ENCODE assay signal across 24 cellular contexts in genomic region chr1:6538958-6539357, GRCh38. TPM values are rescaled to one million over a fixed set of nuclear protein-coding genes. Genes with fewer than 3 reads are reported as not detected.
DNase-seq lines count a peak whose midpoint lies in the region; ATAC-seq and TF ChIP-seq lines count a peak whose summit lies in the region.
"Had no signal": no experiment of that assay in that cellular context is flagged by ENCODE, and none has a peak within 500 bp of the region (broad histone marks: within the 10 kb centered on the region; RNA-seq: fewer than 3 reads in every experiment).

No MANE protein-coding gene starts in this region.

- in situ Hi-C loops in GM23248 (cut with MboI) = no loop called here

- intact Hi-C loops in aorta (cut with DNase I) = no loop called here

- peaks cover 20% of the 10 kb centered on the region for H3K79me2 ChIP-seq in GM23248 (ENCODE audit: insufficient read depth)

- POLR2A ChIA-PET in AG04449 (lab: Yijun Ruan, JAX) = no interaction called here

- peak; percentile 67 for DNase-seq in AG04449 (ENCODE audit: low read depth, low spot score)
- DNase-seq in GM23248 = peak; percentile 57
- DNase-seq in astrocyte of the hippocampus (ENCODE audit: low read depth, low spot score) = peak; percentile 73
- DNase-seq in memory B cell (ENCODE audit: low spot score in 2 of 2) = no peak
- DNase-seq in OCI-M1 (lab: John Stamatoyannopoulos, UW) = no peak
- DNase-seq in activated effector memory CD4-positive, alpha-beta T cell treated with Interleukin-2 at 50 U/mL for 16 hours = no peak
- DNase-seq in aorta = no peak
- DNase-seq: activated CD4-positive, alpha-beta T cell treated with anti-CD3 and anti-CD28 coated beads for 1 hour; CD4-positive, alpha-beta memory T cell; DMS153; dorsolateral prefrontal cortex; naive B cell; NCI-H1417 treated with DMSO at 0.1 percent for 48 hours; NCI-H524 treated with DMSO at 0.1 percent for 48 hours; right lobe of liver; uterus had no signal

- H3K4me1 ChIP-seq in GM23248 (ENCODE audit: insufficient read depth) (peaks cover 5% of the 10 kb centered on the region), aorta (ENCODE audit: control insufficient read depth in 1 of 2, insufficient read depth in 2 of 2, low read length in 2 of 2) (no peaks in the 10 kb centered on the region)
- H3K4me1 ChIP-seq: gastroesophageal sphincter, parathyroid adenoma, uterus had no signal

- peaks cover 8% of the 10 kb centered on the region for H3K36me3 Mint-ChIP-seq in memory B cell

- no peaks in the 10 kb centered on the region for H4K20me1 ChIP-seq in GM23248 (ENCODE audit: insufficient read depth)

- peak overlapping the region; percentile 46 for H3K27ac ChIP-seq in GM23248
- H3K27ac ChIP-seq in aorta (ENCODE audit: low read depth in 1 of 2, low read length in 2 of 2) = no peak overlapping the region
- H3K27ac ChIP-seq: gastroesophageal sphincter, HL-60, parathyroid adenoma, right lobe of liver, uterus had no signal

- WGBS in GM23248 (ENCODE audit: low coverage in 1 of 2, low lambda C conversion rate in 2 of 2, missing lambda C conversion rate in 2 of 2), 2 experiments = 36 to 40% methylated on average over 3 of the region's 3 CpGs
- WGBS in aorta, 2 donors = 11 to 17% methylated on average over 3 of the region's 3 CpGs

- H3K4me2 ChIP-seq in GM23248 (ENCODE audit: unreplicated experiment) = peak overlapping the region; percentile 30

- peaks cover 5% of the 10 kb centered on the region for H3K4me1 Mint-ChIP-seq in memory B cell

- H3K27me3 ChIP-seq in GM23248 (replicated peaks; ENCODE audit: insufficient read depth) = no peaks in the 10 kb centered on the region
- no peaks in the 10 kb centered on the region for H3K27me3 ChIP-seq in aorta (ENCODE audit: control insufficient read depth in 1 of 2, insufficient read depth in 2 of 2, low read length in 1 of 2)
- H3K27me3 ChIP-seq: dorsolateral prefrontal cortex, gastroesophageal sphincter, right lobe of liver, uterus had no signal

- H3K4me3 ChIP-seq in AG04449 (ENCODE audit: low read depth, low read length) (no peak overlapping the region), GM23248 (no peak overlapping the region), aorta (ENCODE audit: low read length in 2 of 2) (no peak overlapping the region)
- H3K4me3 ChIP-seq: dorsolateral prefrontal cortex, gastroesophageal sphincter, HAP-1, right lobe of liver, uterus had no signal

- no peaks in the 10 kb centered on the region for H3K9me3 ChIP-seq in GM23248 (ENCODE audit: low read depth)
- H3K9me3 ChIP-seq in aorta (ENCODE audit: control insufficient read depth, low read length) = no peaks in the 10 kb centered on the region
- H3K9me3 ChIP-seq: gastroesophageal sphincter, HAP-1, right lobe of liver, uterus had no signal

- H2AFZ ChIP-seq in GM23248 = no peak overlapping the region
- H2AFZ ChIP-seq: parathyroid adenoma had no signal

- ATAC-seq in memory B cell (ENCODE audit: low read depth) = no peak
- no peak for ATAC-seq in aorta (ENCODE audit: low FRiP score)
- no peak for ATAC-seq in GM21367 (IDR thresholded peaks at IDR 0.05; ENCODE audit: unreplicated experiment)
- ATAC-seq: gastroesophageal sphincter, right lobe of liver had no signal

- no peaks in the 10 kb centered on the region for H3K9me3 Mint-ChIP-seq in memory B cell
- H3K9me3 Mint-ChIP-seq: activated T-helper 2 cell treated with anti-CD3 and anti-CD28 coated beads, Interferon-gamma antibody, Interleukin-2, Interleukin-4, amounts not matched to agents 10 μg/mL and 5 μg/mL and 100 μg/mL, durations not matched to agents 14 hours and 24 hours and 36 hours; CD4-positive, alpha-beta memory T cell; naive B cell had no signal

- peaks cover 14% of the 10 kb centered on the region; the same call in 1 of the 2 replicates for H3K36me3 ChIP-seq in GM23248 (ENCODE audit: low read depth)
- H3K36me3 ChIP-seq in aorta (ENCODE audit: control insufficient read depth in 1 of 2, insufficient read depth in 2 of 2, low read length in 1 of 2) = peaks cover 2 to 5% of the 10 kb centered on the region in 2 donors
- H3K36me3 ChIP-seq: uterus had no signal

- no peaks in the 10 kb centered on the region for H3K9me2 ChIP-seq in GM23248 (ENCODE audit: insufficient read depth)

- H3K27ac Mint-ChIP-seq in memory B cell = peak overlapping the region; percentile 55
- H3K27ac Mint-ChIP-seq: activated T-helper 2 cell treated with anti-CD3 and anti-CD28 coated beads, Interferon-gamma antibody, Interleukin-2, Interleukin-4, amounts not matched to agents 10 μg/mL and 5 μg/mL and 100 μg/mL, durations not matched to agents 14 hours and 24 hours and 36 hours had no signal

- CTCF ChIA-PET in AG04449 (lab: Yijun Ruan, JAX) = interaction anchor here (1.0 to 13.4 kb wide), 7 partner anchors 14 to 109 kb away, joined by 3 to 114 read pairs (median 5); partner anchors contain the start of genes NOL9, PLEKHG5 and TAS1R1

- H3K4me3 Mint-ChIP-seq in memory B cell = no peak overlapping the region
- H3K4me3 Mint-ChIP-seq: CD4-positive, alpha-beta memory T cell had no signal

- no peaks in the 10 kb centered on the region for H3K27me3 Mint-ChIP-seq in memory B cell
- H3K27me3 Mint-ChIP-seq: CD4-positive, alpha-beta memory T cell; naive B cell had no signal

- TF ChIP-seq CTCF in AG04449 (IDR thresholded peaks at IDR 0.05; ENCODE audit: insufficient read depth, low read length, missing control alignments) = no peak

- peak overlapping the region; percentile 13; the same call in 1 of the 2 replicates for H3K9ac ChIP-seq in GM23248
- H3K9ac ChIP-seq: parathyroid adenoma had no signal

- H3F3A ChIP-seq in GM23248 (ENCODE audit: insufficient read depth) = peaks cover 19% of the 10 kb centered on the region

RNA-seq across cellular contexts. Expression of gene NOL9, which starts 15.4 kb away (rescaled TPM):
- total RNA-seq in GM23248 (2014; rRNA removed; shearing (Covaris generic)) = 16.6 and 27.8 TPM in 2 replicates
- polyA plus RNA-seq in GM23248 (2016; fragmentation: Nextera tagmentation; extraction: Ambion mirVana) = 13.0 and 15.7 TPM in 2 replicates
- 10 to 100 TPM; 25.9 to 27.0 TPM for total RNA-seq in aorta
- 1 to 10 TPM; 1.9 to 6.5 TPM for polyA plus RNA-seq in aorta

RNA-seq across cellular contexts. Expression of gene TAS1R1, which starts 16.1 kb away (rescaled TPM):
- not detected in 2 replicates for total RNA-seq in GM23248 (2014; rRNA removed; shearing (Covaris generic))
- not detected in 2 replicates for polyA plus RNA-seq in GM23248 (2016; fragmentation: Nextera tagmentation; extraction: Ambion mirVana)
- not detected for total RNA-seq in aorta
- 1 to 10 TPM in 1 of 2 donors, not detected in 1; 1.3 TPM for polyA plus RNA-seq in aorta
- total RNA-seq: activated T-helper 2 cell treated with anti-CD3 and anti-CD28 coated beads, Interferon-gamma antibody, Interleukin-2, Interleukin-4, amounts not matched to agents 10 μg/mL and 5 μg/mL and 100 μg/mL, durations not matched to agents 14 hours and 24 hours and 36 hours; cardiac septum; CD4-positive, alpha-beta memory T cell; gastroesophageal sphincter; temporal lobe; uterus had no signal
- polyA plus RNA-seq: CD4-positive, alpha-beta memory T cell had no signal

RNA-seq across cellular contexts. Expression of gene ZBTB48, which starts 40.8 kb away (rescaled TPM):
- 16.4 and 31.7 TPM in 2 replicates for total RNA-seq in GM23248 (2014; rRNA removed; shearing (Covaris generic))
- 11.2 and 15.4 TPM in 2 replicates for polyA plus RNA-seq in GM23248 (2016; fragmentation: Nextera tagmentation; extraction: Ambion mirVana)
- 10 to 100 TPM; 20.6 to 29.9 TPM for total RNA-seq in aorta
- polyA plus RNA-seq in aorta = 100 to 1,000 TPM in 1 of 2 donors, 10 to 100 TPM in 1; 25.2 to 204 TPM

RNA-seq across cellular contexts. Expression of gene PLEKHG5, which starts 47.5 kb away (rescaled TPM):
- 7.0 and 7.6 TPM in 2 replicates for total RNA-seq in GM23248 (2014; rRNA removed; shearing (Covaris generic))
- polyA plus RNA-seq in GM23248 (2016; fragmentation: Nextera tagmentation; extraction: Ambion mirVana) = 2.0 and 2.8 TPM in 2 replicates
- total RNA-seq in aorta = 10 to 100 TPM in 1 of 2 donors, 1 to 10 TPM in 1; 6.6 to 39.3 TPM
- 1 to 10 TPM; 2.6 to 8.0 TPM for polyA plus RNA-seq in aorta

Comparison
In these comparisons a context has a peak if more than half of its experiments do, and no peak if none do; other contexts are left out.
1. DNase-seq: peak in AG04449 (single experiment), GM23248 (single experiment) and astrocyte of the hippocampus (single experiment); none in memory B cell (0 of 2), OCI-M1 (single experiment), activated effector memory CD4-positive, alpha-beta T cell treated with Interleukin-2 at 50 U/mL for 16 hours (single experiment) and aorta (0 of 2).